Comparison of ENCODE assay signal across 14 cellular contexts in genomic region chr7:134856692-134857091, GRCh38.
A peak's percentile ranks its signal among the peaks of the same experiment; 100 is the strongest.
DNase-seq lines count a peak whose midpoint lies in the region; ATAC-seq, FAIRE-seq and TF ChIP-seq lines count a peak whose summit lies in the region.
"Had no signal": no experiment of that assay in that cellular context is flagged by ENCODE, and none has a peak within 500 bp of the region (broad histone marks: within the 10 kb centered on the region; RNA-seq: fewer than 3 reads in every experiment).

No MANE protein-coding gene starts in this region.

- H4K20me1 ChIP-seq in endothelial cell of umbilical vein (replicated peaks; ENCODE audit: control insufficient read depth, extremely low read depth, insufficient read depth, low read length): no peaks in the 10 kb centered on the region

- peaks cover 2 to 3% of the 10 kb centered on the region in 2 experiments for H3K36me3 ChIP-seq in endothelial cell of umbilical vein (ENCODE audit: control insufficient read depth in 2 of 2, extremely low read depth in 1 of 2, insufficient read depth in 2 of 2, low read length in 2 of 2)

- no peaks in the 10 kb centered on the region for H3K9me1 ChIP-seq in endothelial cell of umbilical vein (replicated peaks; ENCODE audit: control insufficient read depth, extremely low read depth, insufficient read depth, low read length)

- no peaks in the 10 kb centered on the region for H3K27me3 Mint-ChIP-seq in naive thymus-derived CD8-positive, alpha-beta T cell

- H3K4me3 Mint-ChIP-seq in naive thymus-derived CD8-positive, alpha-beta T cell: peak overlapping the region in 1 of 10 donors; percentile 26
- H3K4me3 Mint-ChIP-seq: B cell; dendritic cell treated with granulocyte-macrophage colony-stimulating factor and Interleukin-4, amounts not matched to agents 40 ng/mL and 50 ng/mL, for 4 days; neural crest cell had no signal

- ATAC-seq in Right ventricle myocardium superior (ENCODE audit: poor library complexity): peak; percentile 61
- no peak for ATAC-seq in naive thymus-derived CD8-positive, alpha-beta T cell
- no peak for ATAC-seq in HG03460 (IDR thresholded peaks at IDR 0.05; ENCODE audit: unreplicated experiment)
- ATAC-seq in HG02763 (IDR thresholded peaks at IDR 0.05; ENCODE audit: unreplicated experiment): no peak
- no peak for ATAC-seq in GM18858 (IDR thresholded peaks at IDR 0.05; ENCODE audit: unreplicated experiment)
- ATAC-seq: foreskin keratinocyte had no signal

- TF ChIP-seq CTCF in endothelial cell of umbilical vein (IDR thresholded peaks at IDR 0.05; ENCODE audit: extremely low read depth in 1 of 2, insufficient read depth in 1 of 2, low read depth in 1 of 2, low read length in 2 of 2): no peak

- CTCF ChIA-PET in endothelial cell of umbilical vein (lab: Charles Lee): interaction anchor here (1.2 to 1.8 kb wide), 4 partner anchors 8 to 33 kb away, joined by 3 to 9 read pairs (median 5); no protein-coding TSS in a partner anchor

- POLR2A ChIA-PET in endothelial cell of umbilical vein (lab: Charles Lee): no interaction called here
- POLR2A ChIA-PET in naive thymus-derived CD8-positive, alpha-beta T cell (lab: Charles Lee): interaction anchor here (0.7 to 1.2 kb wide), 2 partner anchors 8 to 33 kb away, joined by 4 to 5 read pairs; no protein-coding TSS in a partner anchor

- peaks cover 11 to 42% (median 27%) of the 10 kb centered on the region in 3 donors for H3K36me3 Mint-ChIP-seq in naive thymus-derived CD8-positive, alpha-beta T cell

- H3K4me1 ChIP-seq in endothelial cell of umbilical vein (ENCODE audit: control insufficient read depth, extremely low read depth, insufficient read depth, low read length): peaks cover 25% of the 10 kb centered on the region
- H3K4me1 ChIP-seq: foreskin keratinocyte had no signal

- H3K79me2 ChIP-seq in endothelial cell of umbilical vein (ENCODE audit: control insufficient read depth, insufficient read depth, low read length): peaks cover 76% of the 10 kb centered on the region

- dilution Hi-C loops in endothelial cell of umbilical vein (cut with MboI; ENCODE audit: extremely low pct_ligation_motif_present, low sequenced_read_pairs): no loop called here

- DNase-seq in Right ventricle myocardium superior (no peak), cardiac septum (ENCODE audit: low spot score) (no peak), endothelial cell of umbilical vein (ENCODE audit: low read depth, low spot score) (peak; percentile 50), posterior cingulate gyrus (no peak)
- no peak for DNase-seq in naive thymus-derived CD8-positive, alpha-beta T cell
- DNase-seq: foreskin keratinocyte, PC-9 had no signal

- no peak overlapping the region for H2AFZ ChIP-seq in endothelial cell of umbilical vein (ENCODE audit: low read depth, low read length)
- H2AFZ ChIP-seq: PC-9 had no signal

- intact Hi-C loops in Right ventricle myocardium superior (cut with DNase I): no loop called here
- intact Hi-C loops in cardiac septum (cut with DNase I): no loop called here
- intact Hi-C loops in endothelial cell of umbilical vein (cut with micrococcal nuclease): no loop called here
- intact Hi-C loops in posterior cingulate gyrus (cut with DNase I): no loop called here

- H3K9me3 Mint-ChIP-seq in naive thymus-derived CD8-positive, alpha-beta T cell: peaks cover 0 to 3% (median 0%) of the 10 kb centered on the region in 9 donors

- no peak overlapping the region for H3K9ac ChIP-seq in endothelial cell of umbilical vein (replicated peaks; ENCODE audit: extremely low read depth, insufficient read depth, low read length)

- peak overlapping the region in 7 of 10 donors; percentile 8 to 81 (median 60) for H3K27ac Mint-ChIP-seq in naive thymus-derived CD8-positive, alpha-beta T cell
- H3K27ac Mint-ChIP-seq: B cell; dendritic cell treated with granulocyte-macrophage colony-stimulating factor and Interleukin-4, amounts not matched to agents 40 ng/mL and 50 ng/mL, for 4 days had no signal

- no peak overlapping the region for H3K4me3 ChIP-seq in endothelial cell of umbilical vein (replicated peaks in 1 of 3; ENCODE audit: insufficient read depth in 1 of 3, low read depth in 1 of 3, low read length in 3 of 3)
- H3K4me3 ChIP-seq: PC-9 had no signal

- no TSS peak for BruUV-seq in endothelial cell of umbilical vein (replicated peaks; lab: Mats Ljungman, UMichigan)

- H3K27me3 ChIP-seq in endothelial cell of umbilical vein (ENCODE audit: control insufficient read depth in 2 of 2, insufficient read depth in 2 of 2, low read length in 2 of 2): no peaks in the 10 kb centered on the region
- H3K27me3 ChIP-seq: foreskin keratinocyte had no signal

- no peaks in the 10 kb centered on the region for H3K9me3 ChIP-seq in endothelial cell of umbilical vein (replicated peaks; ENCODE audit: control insufficient read depth, insufficient read depth, low read length)

- FAIRE-seq in endothelial cell of umbilical vein (lab: Jason Lieb, UNC): no peak
- FAIRE-seq: H54 had no signal

- peaks cover 16 to 26% (median 24%) of the 10 kb centered on the region in 4 donors for H3K4me1 Mint-ChIP-seq in naive thymus-derived CD8-positive, alpha-beta T cell

- TF ChIP-seq POLR2A in endothelial cell of umbilical vein (IDR thresholded peaks at IDR 0.05; ENCODE audit: low read depth, low read length): no peak

- no peak overlapping the region for H3K27ac ChIP-seq in endothelial cell of umbilical vein (ENCODE audit: insufficient read depth, low read depth, low read length)
- H3K27ac ChIP-seq: foreskin keratinocyte, PC-9 had no signal

- no peak overlapping the region for H3K4me2 ChIP-seq in endothelial cell of umbilical vein (ENCODE audit: insufficient read depth, low read length)
- H3K4me2 ChIP-seq: PC-9 had no signal

TF ChIP-seq in endothelial cell of umbilical vein, 7 proteins besides CTCF, POLR2A, EP300 and RAD21:
- TF ChIP-seq GATA2 (IDR thresholded peaks at IDR 0.05; ENCODE audit: insufficient read depth, insufficient read length, low read depth, low read length): no peak
- TF ChIP-seq JUN (IDR thresholded peaks at IDR 0.05; ENCODE audit: borderline replicate concordance, insufficient read depth, insufficient read length, low read depth): no peak
- no peak for TF ChIP-seq MYC (IDR thresholded peaks at IDR 0.05; ENCODE audit: low read depth, low read length)
- TF ChIP-seq EZH2 (IDR thresholded peaks at IDR 0.05; ENCODE audit: borderline replicate concordance, low read depth, low read length, severe bottlenecking): no peak
- TF ChIP-seq MAX (IDR thresholded peaks at IDR 0.05; ENCODE audit: insufficient read depth, insufficient read length): no peak
- no peak for TF ChIP-seq FOS (IDR thresholded peaks at IDR 0.05; ENCODE audit: borderline replicate concordance, insufficient read depth, low read length)
- TF ChIP-seq POLR2AphosphoS5 (IDR thresholded peaks at IDR 0.05; ENCODE audit: insufficient read depth, low read depth, low read length): no peak
